19 cellular contexts compared by ENCODE assay signal in the genomic region with DNA sequence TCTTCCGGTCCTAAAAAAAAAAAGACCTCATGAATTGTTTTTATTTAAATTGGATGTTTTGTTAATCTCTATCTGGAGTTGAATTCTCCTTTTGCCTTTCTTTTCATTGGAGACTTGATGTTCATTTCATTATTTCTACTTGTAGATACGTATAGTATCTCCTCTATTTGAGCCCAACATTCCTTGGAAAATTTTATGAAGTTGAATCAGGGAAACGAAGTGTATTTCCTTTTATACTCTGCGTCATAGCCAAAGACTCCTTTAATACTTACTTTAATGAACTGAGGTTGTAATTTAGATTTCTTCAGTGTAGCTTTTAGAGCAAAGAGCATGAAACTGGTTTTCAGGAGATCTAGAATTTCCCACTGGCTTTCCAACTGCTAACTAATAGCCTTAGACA.
"Had no signal": no experiment of that assay in that cellular context is flagged by ENCODE, and none has a peak within 500 bp of the region (broad histone marks: within the 10 kb centered on the region; RNA-seq: fewer than 3 reads in every experiment).

No MANE protein-coding gene starts in this region.

- ATAC-seq: activated T-cell treated with anti-CD3 and anti-CD28 coated beads, Interleukin-2, amount 50 U/mL, for 4 hours; effector memory CD8-positive, alpha-beta T cell; mucosa of descending colon; naive thymus-derived CD4-positive, alpha-beta T cell; T-helper 17 cell; WTC11 had no signal

- H3K27ac ChIP-seq: epithelial cell of prostate had no signal

- H3K4me1 Mint-ChIP-seq: activated CD4-positive, alpha-beta memory T cell treated with anti-CD3 and anti-CD28 coated beads, Interleukin-2, amount 10 ng/mL, durations not matched to agents 7 days and 5 days; naive thymus-derived CD4-positive, alpha-beta T cell had no signal

- H3K4me3 Mint-ChIP-seq: activated CD4-positive, alpha-beta memory T cell treated with anti-CD3 and anti-CD28 coated beads, Interleukin-2, amount 10 ng/mL, durations not matched to agents 7 days and 5 days; activated T-cell treated with anti-CD3 and anti-CD28 coated beads, Interleukin-2, amount 50 U/mL, for 4 hours; dendritic cell treated with granulocyte-macrophage colony-stimulating factor and Interleukin-4, amounts not matched to agents 40 ng/mL and 50 ng/mL, for 4 days; effector memory CD8-positive, alpha-beta T cell; naive thymus-derived CD4-positive, alpha-beta T cell; T-helper 17 cell; WTC11 had no signal

- H3K36me3 Mint-ChIP-seq: naive thymus-derived CD4-positive, alpha-beta T cell; WTC11 had no signal

- H3K27me3 ChIP-seq: adrenal gland had no signal

- DNase-seq: activated CD4-positive, alpha-beta memory T cell treated with anti-CD3 and anti-CD28 coated beads, Interleukin-2, amount 10 ng/mL, durations not matched to agents 7 days and 5 days; activated CD4-positive, alpha-beta T cell treated with anti-CD3 and anti-CD28 coated beads for 4 hours; activated effector memory CD4-positive, alpha-beta T cell treated with Interleukin-2 at 50 U/mL for 16 hours; activated naive CD4-positive, alpha-beta T cell treated with anti-CD3 and anti-CD28 coated beads, Interleukin-2, amount 50 U/mL, for 16 hours; activated T-cell treated with anti-CD3 and anti-CD28 coated beads, Interleukin-2, amount 50 U/mL, for 4 hours; adrenal gland; cerebellar nuclear complex; effector memory CD8-positive, alpha-beta T cell; mucosa of descending colon; naive thymus-derived CD4-positive, alpha-beta T cell; small intestine; stimulated activated CD4-positive, alpha-beta T cell treated with anti-CD3 and anti-CD28 coated beads, Interleukin-4, amount 100 ng/mL, for 4 hours; stimulated activated CD8-positive, alpha-beta memory T cell treated with anti-CD3 and anti-CD28 coated beads, Interleukin-4, amount 100 ng/mL, for 48 hours; stimulated activated naive CD4-positive, alpha-beta T cell treated with Interleukin-2 at 50 U/mL for 16 hours; T-helper 17 cell; trophoblast cell had no signal

- H3K27ac Mint-ChIP-seq: activated CD4-positive, alpha-beta memory T cell treated with anti-CD3 and anti-CD28 coated beads, Interleukin-2, amount 10 ng/mL, durations not matched to agents 7 days and 5 days; dendritic cell treated with granulocyte-macrophage colony-stimulating factor and Interleukin-4, amounts not matched to agents 40 ng/mL and 50 ng/mL, for 4 days; effector memory CD8-positive, alpha-beta T cell; naive thymus-derived CD4-positive, alpha-beta T cell; T-helper 17 cell; WTC11 had no signal

- H3K9me3 Mint-ChIP-seq: activated CD4-positive, alpha-beta memory T cell treated with anti-CD3 and anti-CD28 coated beads, Interleukin-2, amount 10 ng/mL, durations not matched to agents 7 days and 5 days; activated T-cell treated with anti-CD3 and anti-CD28 coated beads, Interleukin-2, amount 50 U/mL, for 4 hours; dendritic cell treated with granulocyte-macrophage colony-stimulating factor and Interleukin-4, amounts not matched to agents 40 ng/mL and 50 ng/mL, for 4 days; WTC11 had no signal

- H3K9me3 ChIP-seq: adrenal gland, mucosa of descending colon had no signal

- H3K36me3 ChIP-seq: adrenal gland had no signal

- H3K27me3 Mint-ChIP-seq: dendritic cell treated with granulocyte-macrophage colony-stimulating factor and Interleukin-4, amounts not matched to agents 40 ng/mL and 50 ng/mL, for 4 days; effector memory CD8-positive, alpha-beta T cell had no signal

- H3K4me3 ChIP-seq: adrenal gland, mucosa of descending colon had no signal
